In genomic region chr7:64794171-64794844, GRCh38 we compare ENCODE assay signal across 1 cellular context.
TF ChIP-seq lines count a peak whose summit lies in the region.

Gene ZNF138, plus strand, starts transcription at chr7:64794428. Its CDS starts 141 bp downstream, at chr7:64794569.

TF ChIP-seq in HepG2, 621 proteins besides CTCF, POLR2A, EP300 and RAD21 (continued from another document and continues in another):
- no peak for TF ChIP-seq ZUFSP (CRISPR knock-in tag; IDR thresholded peaks at IDR 0.05; ENCODE audit: borderline replicate concordance)
- TF ChIP-seq ZNF574 (CRISPR knock-in tag; IDR thresholded peaks at IDR 0.05) = 0 out of 2 replicates have a peak, but pooled peaks have one; percentile 36
- TF ChIP-seq TAF1 (CRISPR knock-in tag; IDR thresholded peaks at IDR 0.05) = peak; percentile 66
- no peak for TF ChIP-seq STAT6 (CRISPR knock-in tag; IDR thresholded peaks at IDR 0.05; ENCODE audit: borderline replicate concordance)
- TF ChIP-seq GTF3A (CRISPR knock-in tag; conservative IDR thresholded peaks at IDR 0.05) = no peak
- TF ChIP-seq ZNF639 (CRISPR knock-in tag; conservative IDR thresholded peaks at IDR 0.05) = no peak
- peak; percentile 78 for TF ChIP-seq ZNF891 (CRISPR knock-in tag; IDR thresholded peaks at IDR 0.05)
- no peak for TF ChIP-seq DZIP1 (CRISPR knock-in tag; IDR thresholded peaks at IDR 0.05)
- TF ChIP-seq ZNF430 (CRISPR knock-in tag; IDR thresholded peaks at IDR 0.05) = 0 out of 2 replicates have a peak, but pooled peaks have one; percentile 58
- TF ChIP-seq ZNF232 (CRISPR knock-in tag; IDR thresholded peaks at IDR 0.05; ENCODE audit: borderline replicate concordance) = peak; percentile 48; the same call in 1 of the 2 replicates
- TF ChIP-seq RBFOX2 (IDR thresholded peaks at IDR 0.05; ENCODE audit: low read depth, low read length) = no peak
- no peak for TF ChIP-seq XBP1 (CRISPR knock-in tag; IDR thresholded peaks at IDR 0.05)
- no peak for TF ChIP-seq ZBTB37 (CRISPR knock-in tag; IDR thresholded peaks at IDR 0.05)
- no peak for TF ChIP-seq ZNF331 (CRISPR knock-in tag; IDR thresholded peaks at IDR 0.05)
- TF ChIP-seq RNF2 (conservative IDR thresholded peaks at IDR 0.05; ENCODE audit: low read depth) = 0 out of 2 replicates have a peak, but pooled peaks have one; percentile 53
- no peak for TF ChIP-seq ZFP37 (CRISPR knock-in tag; IDR thresholded peaks at IDR 0.05; ENCODE audit: borderline replicate concordance)
- peak; percentile 84 for TF ChIP-seq ZNF543 (CRISPR knock-in tag; IDR thresholded peaks at IDR 0.05)
- no peak for TF ChIP-seq SMARCC2 (IDR thresholded peaks at IDR 0.05)
- no peak for TF ChIP-seq ZNF878 (CRISPR knock-in tag; IDR thresholded peaks at IDR 0.05)
- 0 out of 2 replicates have a peak, but pooled peaks have one; percentile 28 for TF ChIP-seq ZNF619 (CRISPR knock-in tag; IDR thresholded peaks at IDR 0.05)
- no peak; the same call in 1 of the 2 replicates for TF ChIP-seq ATF2 (CRISPR knock-in tag; IDR thresholded peaks at IDR 0.05)
- TF ChIP-seq TARDBP (CRISPR knock-in tag; IDR thresholded peaks at IDR 0.05) = no peak
- TF ChIP-seq ZNF83 (CRISPR knock-in tag; IDR thresholded peaks at IDR 0.05; ENCODE audit: borderline replicate concordance) = peak; percentile 41; the same call in 1 of the 2 replicates
- TF ChIP-seq TCF7L2 (IDR thresholded peaks at IDR 0.05; ENCODE audit: low read depth, low read length) = no peak
- TF ChIP-seq NR0B2 (CRISPR knock-in tag; IDR thresholded peaks at IDR 0.05) = no peak
- peak; percentile 66 for TF ChIP-seq HOXA3 (CRISPR knock-in tag; IDR thresholded peaks at IDR 0.05)
- no peak for TF ChIP-seq CEBPZ (IDR thresholded peaks at IDR 0.05; ENCODE audit: low read length)
- no peak for TF ChIP-seq PREB (CRISPR knock-in tag; IDR thresholded peaks at IDR 0.05)
- TF ChIP-seq NFE2 (CRISPR knock-in tag; IDR thresholded peaks at IDR 0.05) = no peak
- no peak for TF ChIP-seq TBX3 (IDR thresholded peaks at IDR 0.05; ENCODE audit: borderline replicate concordance)
- TF ChIP-seq GMEB2 (CRISPR knock-in tag; IDR thresholded peaks at IDR 0.05; ENCODE audit: low read depth) = no peak
- 0 out of 2 replicates have a peak, but pooled peaks have one; percentile 43 for TF ChIP-seq RARG (CRISPR knock-in tag; IDR thresholded peaks at IDR 0.05; ENCODE audit: low read depth)
- no peak for TF ChIP-seq ZNF570 (CRISPR knock-in tag; IDR thresholded peaks at IDR 0.05; ENCODE audit: borderline replicate concordance)
- TF ChIP-seq ARNTL (CRISPR knock-in tag; IDR thresholded peaks at IDR 0.05) = no peak
- no peak for TF ChIP-seq CHD4 (IDR thresholded peaks at IDR 0.05; ENCODE audit: borderline replicate concordance, low read length)
- peak; percentile 59 for TF ChIP-seq RFX5 (IDR thresholded peaks at IDR 0.05; ENCODE audit: low read depth, low read length)
- no peak for TF ChIP-seq REXO4 (CRISPR knock-in tag; IDR thresholded peaks at IDR 0.05; ENCODE audit: borderline replicate concordance)
- no peak for TF ChIP-seq DPF2 (CRISPR knock-in tag; IDR thresholded peaks at IDR 0.05; ENCODE audit: borderline replicate concordance, low read depth)
- TF ChIP-seq ISX (CRISPR knock-in tag; conservative IDR thresholded peaks at IDR 0.05) = no peak
- no peak for TF ChIP-seq ZNF775 (CRISPR knock-in tag; IDR thresholded peaks at IDR 0.05; ENCODE audit: borderline replicate concordance)
